1 cellular context compared by ENCODE assay signal in genomic region chr1:54934081-54934480, GRCh38.
TF ChIP-seq lines count a peak whose summit lies in the region.

No MANE protein-coding gene starts in this region.

TF ChIP-seq in K562, 482 proteins besides CTCF, POLR2A, EP300 and RAD21:
- peak; percentile 79 for TF ChIP-seq TRIM28 (IDR thresholded peaks at IDR 0.05)
- peak; percentile 84 for TF ChIP-seq ZNF280A (IDR thresholded peaks at IDR 0.05; ENCODE audit: low read depth, partially characterized antibody)
- TF ChIP-seq ZNF431 (CRISPR knock-in tag; IDR thresholded peaks at IDR 0.05): peak; percentile 98
- TF ChIP-seq ZFP36 (IDR thresholded peaks at IDR 0.05; ENCODE audit: low read depth, low read length, partially characterized antibody): peak; percentile 33
- peak in 1 of 2 experiments; percentile 15; a peak in 1 of 3 replicates for TF ChIP-seq CBX3 (IDR thresholded peaks at IDR 0.05; ENCODE audit: borderline replicate concordance in 1 of 2, low read length in 2 of 2)
- 0 out of 2 replicates have a peak, but pooled peaks have one; percentile 21 for TF ChIP-seq CBX5 (IDR thresholded peaks at IDR 0.05; ENCODE audit: borderline replicate concordance, low read depth)
